23 cellular contexts compared by ENCODE assay signal in the genomic region with DNA sequence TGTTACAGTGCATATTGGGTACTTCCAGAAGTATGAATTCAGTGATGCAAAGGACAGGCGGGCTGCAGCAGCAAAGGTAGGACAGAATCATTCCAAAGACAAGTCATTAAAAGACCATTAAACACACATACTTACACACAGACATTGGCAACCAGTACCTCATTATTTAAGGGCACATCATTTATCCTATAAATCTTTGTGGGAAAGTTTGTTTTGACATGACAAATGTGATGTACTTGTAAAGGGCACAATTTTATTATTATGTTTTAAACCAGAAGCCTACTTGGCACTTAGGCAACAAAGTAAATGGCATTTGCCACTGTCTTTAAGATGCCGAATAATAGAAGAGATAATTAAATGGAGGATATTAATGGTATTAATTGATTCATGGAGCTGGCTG. TPM values are rescaled to one million over a fixed set of nuclear protein-coding genes. Genes with fewer than 3 reads are reported as not detected.
DNase-seq lines count a peak whose midpoint lies in the region; ATAC-seq and TF ChIP-seq lines count a peak whose summit lies in the region.
"Had no signal": no experiment of that assay in that cellular context is flagged by ENCODE, and none has a peak within 500 bp of the region (broad histone marks: within the 10 kb centered on the region; RNA-seq: fewer than 3 reads in every experiment).

No MANE protein-coding gene starts in this region.

- no peak overlapping the region for H2AFZ ChIP-seq in GM23338
- H2AFZ ChIP-seq: PC-9 had no signal

- H3K9me3 Mint-ChIP-seq in GM23338 (no peaks in the 10 kb centered on the region), glutamatergic neuron (ENCODE audit: unreplicated experiment) (no peaks in the 10 kb centered on the region)
- H3K9me3 Mint-ChIP-seq in stimulated activated effector memory CD8-positive, alpha-beta T cell treated with anti-CD3 and anti-CD28 coated beads, Interleukin-12 subunit alpha, Interleukin-12 subunit beta, amount 100 ng/mL, for 72 hours, result no peaks in the 10 kb centered on the region
- H3K9me3 Mint-ChIP-seq: CD8-positive, alpha-beta T cell had no signal

- no peaks in the 10 kb centered on the region for H3F3A ChIP-seq in GM23338 (replicated peaks; ENCODE audit: low read depth)

- no peak overlapping the region for H3K27ac ChIP-seq in GM23338 (ENCODE audit: low read depth)
- H3K27ac ChIP-seq: SJSA1 had no signal

- H3K4me3 Mint-ChIP-seq in GM23338 (no peak overlapping the region), glutamatergic neuron (ENCODE audit: unreplicated experiment) (peak overlapping the region; percentile 0)
- no peak overlapping the region for H3K4me3 Mint-ChIP-seq in stimulated activated effector memory CD8-positive, alpha-beta T cell treated with anti-CD3 and anti-CD28 coated beads, Interleukin-12 subunit alpha, Interleukin-12 subunit beta, amount 100 ng/mL, for 72 hours
- H3K4me3 Mint-ChIP-seq: CD8-positive, alpha-beta T cell had no signal

- H3K27me3 ChIP-seq in GM23338 (ENCODE audit: insufficient read depth), result no peaks in the 10 kb centered on the region
- H3K27me3 ChIP-seq: SJSA1 had no signal

- H3K36me3 ChIP-seq in GM23338 (ENCODE audit: insufficient read depth), result no peaks in the 10 kb centered on the region

- H3K27me3 Mint-ChIP-seq in GM23338 (ENCODE audit: insufficient read depth, low read depth, poor library complexity), result no peaks in the 10 kb centered on the region
- H3K27me3 Mint-ChIP-seq in glutamatergic neuron (ENCODE audit: unreplicated experiment), result no peaks in the 10 kb centered on the region

- peaks cover 100% of the 10 kb centered on the region for H3K79me2 ChIP-seq in GM23338 (replicated peaks; ENCODE audit: insufficient read depth)

- peak overlapping the region; percentile 56; the same call in 1 of the 2 replicates for H3K27ac Mint-ChIP-seq in GM23338
- peak overlapping the region; percentile 46 for H3K27ac Mint-ChIP-seq in glutamatergic neuron (ENCODE audit: unreplicated experiment)
- peak overlapping the region; percentile 67 for H3K27ac Mint-ChIP-seq in stimulated activated effector memory CD8-positive, alpha-beta T cell treated with anti-CD3 and anti-CD28 coated beads, Interleukin-12 subunit alpha, Interleukin-12 subunit beta, amount 100 ng/mL, for 72 hours
- H3K27ac Mint-ChIP-seq: CD8-positive, alpha-beta T cell had no signal

- H3K9me2 ChIP-seq in GM23338 (ENCODE audit: insufficient read depth), result no peaks in the 10 kb centered on the region

- TF ChIP-seq CTCF in GM23338 (conservative IDR thresholded peaks at IDR 0.05; ENCODE audit: low read depth in 2 of 2), result no peak
- no peak for TF ChIP-seq CTCF in LNCaP clone FGC (IDR thresholded peaks at IDR 0.05; ENCODE audit: control insufficient read depth, extremely low read depth, insufficient read depth)
- TF ChIP-seq CTCF in glutamatergic neuron (IDR thresholded peaks at IDR 0.05; ENCODE audit: partially characterized antibody, unreplicated experiment), result no peak

- H3K36me3 Mint-ChIP-seq in GM23338 (ENCODE audit: low read depth) (peaks cover 7% of the 10 kb centered on the region; the same call in 2 of the 3 replicates), glutamatergic neuron (ENCODE audit: unreplicated experiment) (no peaks in the 10 kb centered on the region)
- peaks cover 34% of the 10 kb centered on the region for H3K36me3 Mint-ChIP-seq in stimulated activated effector memory CD8-positive, alpha-beta T cell treated with anti-CD3 and anti-CD28 coated beads, Interleukin-12 subunit alpha, Interleukin-12 subunit beta, amount 100 ng/mL, for 72 hours

- H3K4me3 ChIP-seq in GM23338, result no peak overlapping the region
- H3K4me3 ChIP-seq in LNCaP clone FGC (ENCODE audit: low read depth, low read length), result no peak overlapping the region
- H3K4me3 ChIP-seq: K562, PC-9, SJSA1 had no signal

- peaks cover 48% of the 10 kb centered on the region for H3K4me1 ChIP-seq in GM23338 (ENCODE audit: insufficient read depth)
- H3K4me1 ChIP-seq: Caco-2 had no signal

- ATAC-seq in GM23338 (no peak), HG03439 (IDR thresholded peaks at IDR 0.05; ENCODE audit: unreplicated experiment) (no peak)
- ATAC-seq in stimulated activated effector memory CD8-positive, alpha-beta T cell treated with anti-CD3 and anti-CD28 coated beads, Interleukin-12 subunit alpha, Interleukin-12 subunit beta, amount 100 ng/mL, for 72 hours, result no peak
- ATAC-seq: CD8-positive, alpha-beta T cell; K562 had no signal

- H4K20me1 ChIP-seq in GM23338 (replicated peaks; ENCODE audit: insufficient read depth), result peaks cover 62% of the 10 kb centered on the region

- peak overlapping the region; percentile 56; the same call in 1 of the 2 replicates for H3K4me2 ChIP-seq in GM23338
- H3K4me2 ChIP-seq: PC-9 had no signal

- H3K4me1 Mint-ChIP-seq in GM23338, result peaks cover 35% of the 10 kb centered on the region
- H3K4me1 Mint-ChIP-seq in glutamatergic neuron (ENCODE audit: low read depth, unreplicated experiment), result peaks cover 29% of the 10 kb centered on the region
- peaks cover 38% of the 10 kb centered on the region for H3K4me1 Mint-ChIP-seq in stimulated activated effector memory CD8-positive, alpha-beta T cell treated with anti-CD3 and anti-CD28 coated beads, Interleukin-12 subunit alpha, Interleukin-12 subunit beta, amount 100 ng/mL, for 72 hours

- DNase-seq in GM23338 (ENCODE audit: low spot score), result no peak
- peak; percentile 66 for DNase-seq in LNCaP clone FGC (ENCODE audit: low read depth)
- no peak for DNase-seq in glutamatergic neuron
- DNase-seq in stimulated activated effector memory CD8-positive, alpha-beta T cell treated with anti-CD3 and anti-CD28 coated beads, Interleukin-12 subunit alpha, Interleukin-12 subunit beta, amount 100 ng/mL, for 72 hours (ENCODE audit: low spot score in 2 of 2), result no peak
- DNase-seq in NCI-H146 (lab: John Stamatoyannopoulos, UW), result no peak
- no peak for DNase-seq in mesenteric fat pad (ENCODE audit: low spot score)
- DNase-seq: C1 segment of cervical spinal cord; Caco-2; CD8-positive, alpha-beta T cell; HCEC 1CT; Kasumi-1; MV-4-11; NCI-H1105; NCI-H1436 treated with DMSO at 0.1 percent for 48 hours; NCI-H1930; NCI-H2107; NCI-H524 treated with DMSO at 0.1 percent for 48 hours; PC-9; Right ventricle myocardium superior; RPMI8226 had no signal

TF ChIP-seq in GM23338, 12 proteins besides CTCF, POLR2A, EP300 and RAD21:
- no peak for TF ChIP-seq STAT1 (IDR thresholded peaks at IDR 0.05; ENCODE audit: unreplicated experiment)
- no peak for TF ChIP-seq NANOG (IDR thresholded peaks at IDR 0.05; ENCODE audit: borderline replicate concordance)
- no peak for TF ChIP-seq EZH2 (IDR thresholded peaks at IDR 0.05; ENCODE audit: low read depth, unreplicated experiment)
- TF ChIP-seq EZH2phosphoT487 (IDR thresholded peaks at IDR 0.05; ENCODE audit: unreplicated experiment), result no peak
- TF ChIP-seq, protein P1, sequence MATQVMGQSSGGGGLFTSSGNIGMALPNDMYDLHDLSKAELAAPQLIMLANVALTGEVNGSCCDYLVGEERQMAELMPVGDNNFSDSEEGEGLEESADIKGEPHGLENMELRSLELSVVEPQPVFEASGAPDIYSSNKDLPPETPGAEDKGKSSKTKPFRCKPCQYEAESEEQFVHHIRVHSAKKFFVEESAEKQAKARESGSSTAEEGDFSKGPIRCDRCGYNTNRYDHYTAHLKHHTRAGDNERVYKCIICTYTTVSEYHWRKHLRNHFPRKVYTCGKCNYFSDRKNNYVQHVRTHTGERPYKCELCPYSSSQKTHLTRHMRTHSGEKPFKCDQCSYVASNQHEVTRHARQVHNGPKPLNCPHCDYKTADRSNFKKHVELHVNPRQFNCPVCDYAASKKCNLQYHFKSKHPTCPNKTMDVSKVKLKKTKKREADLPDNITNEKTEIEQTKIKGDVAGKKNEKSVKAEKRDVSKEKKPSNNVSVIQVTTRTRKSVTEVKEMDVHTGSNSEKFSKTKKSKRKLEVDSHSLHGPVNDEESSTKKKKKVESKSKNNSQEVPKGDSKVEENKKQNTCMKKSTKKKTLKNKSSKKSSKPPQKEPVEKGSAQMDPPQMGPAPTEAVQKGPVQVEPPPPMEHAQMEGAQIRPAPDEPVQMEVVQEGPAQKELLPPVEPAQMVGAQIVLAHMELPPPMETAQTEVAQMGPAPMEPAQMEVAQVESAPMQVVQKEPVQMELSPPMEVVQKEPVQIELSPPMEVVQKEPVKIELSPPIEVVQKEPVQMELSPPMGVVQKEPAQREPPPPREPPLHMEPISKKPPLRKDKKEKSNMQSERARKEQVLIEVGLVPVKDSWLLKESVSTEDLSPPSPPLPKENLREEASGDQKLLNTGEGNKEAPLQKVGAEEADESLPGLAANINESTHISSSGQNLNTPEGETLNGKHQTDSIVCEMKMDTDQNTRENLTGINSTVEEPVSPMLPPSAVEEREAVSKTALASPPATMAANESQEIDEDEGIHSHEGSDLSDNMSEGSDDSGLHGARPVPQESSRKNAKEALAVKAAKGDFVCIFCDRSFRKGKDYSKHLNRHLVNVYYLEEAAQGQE (IDR thresholded peaks at IDR 0.05; ENCODE audit: unreplicated experiment), result no peak
- no peak for TF ChIP-seq JUNB (IDR thresholded peaks at IDR 0.05; ENCODE audit: unreplicated experiment)
- no peak for TF ChIP-seq ZNF114 (CRISPR knock-in tag; IDR thresholded peaks at IDR 0.05)

RNA-seq across cellular contexts. Expression of gene ARIH1, which starts 22.7 kb away (rescaled TPM):
- 48.6 and 55.3 TPM in 2 replicates for total RNA-seq in GM23338 (2014; rRNA removed; shearing (Covaris generic))
- polyA plus RNA-seq in GM23338 (2016; fragmentation: Nextera tagmentation; extraction: Ambion mirVana), result 19.0 and 30.5 TPM in 2 replicates
- total RNA-seq in glutamatergic neuron (ENCODE audit: unreplicated experiment) (291 TPM), mesenteric fat pad (164 TPM)
